19 cellular contexts compared by ENCODE assay signal in the genomic region with DNA sequence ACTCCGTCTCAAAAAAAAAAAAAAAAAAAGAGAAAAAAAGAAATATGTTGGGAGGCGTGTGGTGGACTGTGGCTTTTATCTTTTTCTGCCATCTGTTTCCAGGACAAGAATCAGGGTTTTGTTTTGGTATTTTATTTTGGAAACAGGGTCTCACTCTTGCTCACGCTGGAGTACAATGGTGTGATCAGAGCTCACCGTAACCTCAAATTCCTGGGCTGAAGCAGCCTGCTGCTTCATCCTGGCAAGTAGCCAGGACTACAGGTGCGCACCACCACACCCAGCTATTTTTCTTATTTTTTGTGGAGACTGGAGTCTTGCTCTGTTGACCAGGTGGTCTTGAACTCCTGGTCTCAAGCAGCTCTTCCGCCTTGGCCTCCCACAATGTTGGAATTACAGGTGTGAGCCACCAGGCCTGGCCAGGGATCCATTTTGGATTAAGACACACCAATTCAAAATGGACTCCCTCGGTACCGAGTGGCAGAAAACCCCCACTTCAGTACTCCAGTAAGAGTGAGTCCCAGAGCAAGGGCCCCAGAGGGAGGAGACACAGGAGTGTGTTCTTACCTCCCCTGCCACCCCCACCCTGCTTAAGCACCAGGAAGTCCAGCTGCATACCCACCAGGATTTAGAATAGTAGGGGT. TPM values are rescaled to one million over a fixed set of nuclear protein-coding genes. Genes with fewer than 3 reads are reported as not detected.
DNase-seq lines count a peak whose midpoint lies in the region; ATAC-seq and TF ChIP-seq lines count a peak whose summit lies in the region.
"Had no signal": no experiment of that assay in that cellular context is flagged by ENCODE, and none has a peak within 500 bp of the region (broad histone marks: within the 10 kb centered on the region; RNA-seq: fewer than 3 reads in every experiment).

No MANE protein-coding gene starts in this region.

- no peak for ATAC-seq in HG03521 (IDR thresholded peaks at IDR 0.05; ENCODE audit: unreplicated experiment)
- no peak for ATAC-seq in activated CD8-positive, alpha-beta memory T cell treated with anti-CD3 and anti-CD28 coated beads, Interleukin-2, amount 10 ng/mL, durations not matched to agents 7 days and 5 days
- ATAC-seq in activated T-helper 17 cell treated with anti-CD3 and anti-CD28 coated beads, Interleukin-2, amount 50 U/mL, for 72 hours (replicated peaks): no peak
- ATAC-seq: left colon; stimulated activated memory B cell treated with anti-CD40 and anti-IgM and Interleukin-4, amounts not matched to agents 10 μg/mL and 1 μg/mL and 100 μg/mL, for 72 hours had no signal

- H3K9ac ChIP-seq in KMS-11: no peak overlapping the region
- H3K9ac ChIP-seq: parathyroid adenoma had no signal

- H3K4me3 ChIP-seq in KMS-11 (IDR thresholded peaks at IDR 0.05; ENCODE audit: insufficient read depth, low read depth, low read length): no peak overlapping the region
- H3K4me3 ChIP-seq: hepatocyte had no signal

- H3K27me3 ChIP-seq in KMS-11 (ENCODE audit: insufficient read depth, low read depth): no peaks in the 10 kb centered on the region
- H3K27me3 ChIP-seq: hepatocyte had no signal

- H3K4me2 ChIP-seq in KMS-11: no peak overlapping the region
- H3K4me2 ChIP-seq: hepatocyte had no signal

- H3K9me3 Mint-ChIP-seq in osteocyte (ENCODE audit: unreplicated experiment): no peaks in the 10 kb centered on the region
- no peaks in the 10 kb centered on the region for H3K9me3 Mint-ChIP-seq in activated CD8-positive, alpha-beta memory T cell treated with anti-CD3 and anti-CD28 coated beads, Interleukin-2, amount 10 ng/mL, durations not matched to agents 7 days and 5 days (ENCODE audit: low read depth)
- no peaks in the 10 kb centered on the region for H3K9me3 Mint-ChIP-seq in activated T-helper 17 cell treated with anti-CD3 and anti-CD28 coated beads, Interleukin-2, amount 50 U/mL, for 72 hours
- H3K9me3 Mint-ChIP-seq: activated B cell treated with CpG ODN at 0.5 μM for 24 hours; dendritic cell treated with granulocyte-macrophage colony-stimulating factor and Interleukin-4, amounts not matched to agents 40 ng/mL and 50 ng/mL, for 4 days; naive B cell; stimulated activated memory B cell treated with anti-CD40 and anti-IgM and Interleukin-4, amounts not matched to agents 10 μg/mL and 1 μg/mL and 100 μg/mL, for 72 hours had no signal

- H3K4me1 Mint-ChIP-seq in osteocyte (ENCODE audit: unreplicated experiment): peaks cover 31% of the 10 kb centered on the region
- H3K4me1 Mint-ChIP-seq in activated CD8-positive, alpha-beta memory T cell treated with anti-CD3 and anti-CD28 coated beads, Interleukin-2, amount 10 ng/mL, durations not matched to agents 7 days and 5 days: peaks cover 15% of the 10 kb centered on the region
- peaks cover 5% of the 10 kb centered on the region for H3K4me1 Mint-ChIP-seq in activated T-helper 17 cell treated with anti-CD3 and anti-CD28 coated beads, Interleukin-2, amount 50 U/mL, for 72 hours
- H3K4me1 Mint-ChIP-seq: activated B cell treated with CpG ODN at 0.5 μM for 24 hours had no signal

- H3K4me3 Mint-ChIP-seq in osteocyte (ENCODE audit: unreplicated experiment): no peak overlapping the region
- no peak overlapping the region for H3K4me3 Mint-ChIP-seq in activated CD8-positive, alpha-beta memory T cell treated with anti-CD3 and anti-CD28 coated beads, Interleukin-2, amount 10 ng/mL, durations not matched to agents 7 days and 5 days
- no peak overlapping the region for H3K4me3 Mint-ChIP-seq in activated T-helper 17 cell treated with anti-CD3 and anti-CD28 coated beads, Interleukin-2, amount 50 U/mL, for 72 hours
- H3K4me3 Mint-ChIP-seq: activated B cell treated with CpG ODN at 0.5 μM for 24 hours; dendritic cell treated with granulocyte-macrophage colony-stimulating factor and Interleukin-4, amounts not matched to agents 40 ng/mL and 50 ng/mL, for 4 days; naive B cell; stimulated activated memory B cell treated with anti-CD40 and anti-IgM and Interleukin-4, amounts not matched to agents 10 μg/mL and 1 μg/mL and 100 μg/mL, for 72 hours had no signal

- peak overlapping the region; percentile 60 for H3K27ac Mint-ChIP-seq in osteocyte (ENCODE audit: unreplicated experiment)
- no peak overlapping the region for H3K27ac Mint-ChIP-seq in activated CD8-positive, alpha-beta memory T cell treated with anti-CD3 and anti-CD28 coated beads, Interleukin-2, amount 10 ng/mL, durations not matched to agents 7 days and 5 days
- no peak overlapping the region for H3K27ac Mint-ChIP-seq in activated T-helper 17 cell treated with anti-CD3 and anti-CD28 coated beads, Interleukin-2, amount 50 U/mL, for 72 hours
- H3K27ac Mint-ChIP-seq: activated B cell treated with CpG ODN at 0.5 μM for 24 hours; dendritic cell treated with granulocyte-macrophage colony-stimulating factor and Interleukin-4, amounts not matched to agents 40 ng/mL and 50 ng/mL, for 4 days; stimulated activated memory B cell treated with anti-CD40 and anti-IgM and Interleukin-4, amounts not matched to agents 10 μg/mL and 1 μg/mL and 100 μg/mL, for 72 hours had no signal

- H2AFZ ChIP-seq in KMS-11 (ENCODE audit: low read depth): no peak overlapping the region
- H2AFZ ChIP-seq: hepatocyte, parathyroid adenoma had no signal

- TF ChIP-seq CTCF in C4-2B (conservative IDR thresholded peaks at IDR 0.05): no peak
- TF ChIP-seq CTCF in KMS-11 (conservative IDR thresholded peaks at IDR 0.05; ENCODE audit: low read depth, low read length): no peak
- TF ChIP-seq CTCF in osteocyte (IDR thresholded peaks at IDR 0.05): no peak

- peaks cover 5% of the 10 kb centered on the region; the same call in 1 of the 2 replicates for H3K79me2 ChIP-seq in KMS-11 (ENCODE audit: insufficient read depth, low read depth)
- H3K79me2 ChIP-seq: hepatocyte had no signal

- peaks cover 54% of the 10 kb centered on the region for H3K4me1 ChIP-seq in KMS-11 (ENCODE audit: low read depth, poor library complexity, severe bottlenecking)

- no peaks in the 10 kb centered on the region for H3K36me3 ChIP-seq in KMS-11 (ENCODE audit: insufficient read depth)

- H3K27me3 Mint-ChIP-seq in osteocyte (ENCODE audit: unreplicated experiment): no peaks in the 10 kb centered on the region
- peaks cover 5% of the 10 kb centered on the region for H3K27me3 Mint-ChIP-seq in activated CD8-positive, alpha-beta memory T cell treated with anti-CD3 and anti-CD28 coated beads, Interleukin-2, amount 10 ng/mL, durations not matched to agents 7 days and 5 days
- no peaks in the 10 kb centered on the region for H3K27me3 Mint-ChIP-seq in activated T-helper 17 cell treated with anti-CD3 and anti-CD28 coated beads, Interleukin-2, amount 50 U/mL, for 72 hours
- H3K27me3 Mint-ChIP-seq: activated B cell treated with CpG ODN at 0.5 μM for 24 hours; naive B cell; stimulated activated memory B cell treated with anti-CD40 and anti-IgM and Interleukin-4, amounts not matched to agents 10 μg/mL and 1 μg/mL and 100 μg/mL, for 72 hours had no signal

- DNase-seq in dermis microvascular lymphatic vessel endothelial cell (ENCODE audit: low read depth in 2 of 2) (peak; percentile 51 to 52), osteocyte (ENCODE audit: extremely low spot score, unreplicated experiment) (no peak), SIG-M5 (lab: John Stamatoyannopoulos, UW) (no peak)
- DNase-seq in activated CD8-positive, alpha-beta memory T cell treated with anti-CD3 and anti-CD28 coated beads, Interleukin-2, amount 10 ng/mL, durations not matched to agents 7 days and 5 days: no peak
- DNase-seq: activated B cell treated with CpG ODN at 0.5 μM for 24 hours, activated gamma-delta T cell treated with Interleukin-2 at 50 U/mL for 16 hours, GF-D8, KG1, left colon, naive B cell, NCI-H1417 treated with DMSO at 0.1 percent for 48 hours had no signal

- H3K27ac ChIP-seq in C4-2B (peak overlapping the region; percentile 33), KMS-11 (0 out of 2 replicates have a peak overlapping the region, but pooled peaks have one; percentile 8)
- H3K27ac ChIP-seq: parathyroid adenoma had no signal

- CTCF ChIA-PET in activated CD8-positive, alpha-beta memory T cell treated with anti-CD3 and anti-CD28 coated beads, Interleukin-2, amount 10 ng/mL, durations not matched to agents 7 days and 5 days (lab: Charles Lee): interaction anchor here (0.7 to 1.1 kb wide), 3 partner anchors 13 to 22 kb away, joined by 3 read pairs; no protein-coding TSS in a partner anchor

- H3K36me3 Mint-ChIP-seq in osteocyte (ENCODE audit: unreplicated experiment): no peaks in the 10 kb centered on the region
- no peaks in the 10 kb centered on the region for H3K36me3 Mint-ChIP-seq in activated CD8-positive, alpha-beta memory T cell treated with anti-CD3 and anti-CD28 coated beads, Interleukin-2, amount 10 ng/mL, durations not matched to agents 7 days and 5 days
- H3K36me3 Mint-ChIP-seq in activated T-helper 17 cell treated with anti-CD3 and anti-CD28 coated beads, Interleukin-2, amount 50 U/mL, for 72 hours (ENCODE audit: low read depth): no peaks in the 10 kb centered on the region
- H3K36me3 Mint-ChIP-seq: naive B cell; stimulated activated memory B cell treated with anti-CD40 and anti-IgM and Interleukin-4, amounts not matched to agents 10 μg/mL and 1 μg/mL and 100 μg/mL, for 72 hours had no signal

- no peaks in the 10 kb centered on the region for H4K20me1 ChIP-seq in KMS-11 (ENCODE audit: insufficient read depth)

RNA-seq across cellular contexts. Expression of a gene that starts 6.7 kb away (rescaled TPM):
- total RNA-seq in dermis microvascular lymphatic vessel endothelial cell (13.5 and 15.0 TPM in 2 replicates), osteocyte (19.0 and 19.3 TPM in 2 replicates)
- total RNA-seq in activated CD8-positive, alpha-beta memory T cell treated with anti-CD3 and anti-CD28 coated beads, Interleukin-2, amount 10 ng/mL, durations not matched to agents 7 days and 5 days: 1 to 10 TPM; 2.5 to 4.4 TPM
- 1 to 10 TPM; 4.0 to 6.4 TPM for total RNA-seq in activated T-helper 17 cell treated with anti-CD3 and anti-CD28 coated beads, Interleukin-2, amount 50 U/mL, for 72 hours

Comparison
In these comparisons a context has a peak if more than half of its experiments do, and no peak if none do; other contexts are left out.
1. DNase-seq: peak in dermis microvascular lymphatic vessel endothelial cell (2 of 2); none in osteocyte (single experiment), activated CD8-positive, alpha-beta memory T cell treated with anti-CD3 and anti-CD28 coated beads, Interleukin-2, amount 10 ng/mL, durations not matched to agents 7 days and 5 days (single experiment) and SIG-M5 (single experiment).